Comparison of ENCODE assay signal across 12 cellular contexts in genomic region chr10:102423372-102423968, GRCh38. TPM values are rescaled to one million over a fixed set of nuclear protein-coding genes. Genes with fewer than 3 reads are reported as not detected.
DNase-seq lines count a peak whose midpoint lies in the region; ATAC-seq and TF ChIP-seq lines count a peak whose summit lies in the region.
"Had no signal": no experiment of that assay in that cellular context is flagged by ENCODE, and none has a peak within 500 bp of the region (broad histone marks: within the 10 kb centered on the region; RNA-seq: fewer than 3 reads in every experiment).

No MANE protein-coding gene starts in this region.

- H3K27ac Mint-ChIP-seq in activated CD4-positive, alpha-beta T cell treated with anti-CD3 and anti-CD28 coated beads, Interleukin-2, amount 10 ng/mL, durations not matched to agents 7 days and 5 days = peak overlapping the region; percentile 95
- H3K27ac Mint-ChIP-seq in activated CD4-positive, alpha-beta memory T cell treated with anti-CD3 and anti-CD28 coated beads for 36 hours = peak overlapping the region; percentile 8
- no peak overlapping the region for H3K27ac Mint-ChIP-seq in stimulated activated naive B cell treated with anti-CD40 and anti-IgM and Interleukin-4, amounts not matched to agents 10 μg/mL and 1 μg/mL and 100 μg/mL, for 72 hours

- 98% methylated on average over 13 of the region's 13 CpGs for WGBS in hepatocyte (ENCODE audit: low lambda C conversion rate, missing lambda C conversion rate)

- H3K9me3 Mint-ChIP-seq in activated CD4-positive, alpha-beta T cell treated with anti-CD3 and anti-CD28 coated beads, Interleukin-2, amount 10 ng/mL, durations not matched to agents 7 days and 5 days = no peaks in the 10 kb centered on the region
- no peaks in the 10 kb centered on the region for H3K9me3 Mint-ChIP-seq in activated CD4-positive, alpha-beta memory T cell treated with anti-CD3 and anti-CD28 coated beads for 36 hours
- H3K9me3 Mint-ChIP-seq in stimulated activated naive B cell treated with anti-CD40 and anti-IgM and Interleukin-4, amounts not matched to agents 10 μg/mL and 1 μg/mL and 100 μg/mL, for 72 hours = no peaks in the 10 kb centered on the region

- peak overlapping the region; percentile 47 for H3K4me3 Mint-ChIP-seq in activated CD4-positive, alpha-beta T cell treated with anti-CD3 and anti-CD28 coated beads, Interleukin-2, amount 10 ng/mL, durations not matched to agents 7 days and 5 days
- H3K4me3 Mint-ChIP-seq in activated CD4-positive, alpha-beta memory T cell treated with anti-CD3 and anti-CD28 coated beads for 36 hours = no peak overlapping the region
- peak overlapping the region; percentile 11 to 40 for H3K4me3 Mint-ChIP-seq in stimulated activated naive B cell treated with anti-CD40 and anti-IgM and Interleukin-4, amounts not matched to agents 10 μg/mL and 1 μg/mL and 100 μg/mL, for 72 hours

- peaks cover 16% of the 10 kb centered on the region for H3K36me3 Mint-ChIP-seq in activated CD4-positive, alpha-beta T cell treated with anti-CD3 and anti-CD28 coated beads, Interleukin-2, amount 10 ng/mL, durations not matched to agents 7 days and 5 days (ENCODE audit: low read depth)
- H3K36me3 Mint-ChIP-seq in activated CD4-positive, alpha-beta memory T cell treated with anti-CD3 and anti-CD28 coated beads for 36 hours = peaks cover 9% of the 10 kb centered on the region
- H3K36me3 Mint-ChIP-seq in stimulated activated naive B cell treated with anti-CD40 and anti-IgM and Interleukin-4, amounts not matched to agents 10 μg/mL and 1 μg/mL and 100 μg/mL, for 72 hours = peaks cover 29 to 42% of the 10 kb centered on the region in 2 donors

- no peaks in the 10 kb centered on the region for H3K36me3 ChIP-seq in hepatocyte (replicated peaks; ENCODE audit: insufficient read depth, low read depth)
- H3K36me3 ChIP-seq: vagina had no signal

- H3K9me3 ChIP-seq in hepatocyte (ENCODE audit: low read depth) = no peaks in the 10 kb centered on the region
- H3K9me3 ChIP-seq: vagina had no signal

- no peak overlapping the region for H3K4me3 ChIP-seq in hepatocyte

- peaks cover 21% of the 10 kb centered on the region for H3K79me2 ChIP-seq in hepatocyte

- H3K27ac ChIP-seq in hepatocyte = no peak overlapping the region

- H3K4me1 ChIP-seq in hepatocyte (ENCODE audit: insufficient read depth) = peaks cover 24% of the 10 kb centered on the region

- H2AFZ ChIP-seq in hepatocyte = no peak overlapping the region

- TF ChIP-seq CTCF in hepatocyte (IDR thresholded peaks at IDR 0.05; ENCODE audit: poor library complexity) = no peak

- no peak for DNase-seq in activated CD4-positive, alpha-beta T cell treated with anti-CD3 and anti-CD28 coated beads, Interleukin-2, amount 10 ng/mL, durations not matched to agents 7 days and 5 days
- no peak for DNase-seq in activated CD4-positive, alpha-beta T cell treated with anti-CD3 and anti-CD28 coated beads, Interleukin-2, amount 50 U/mL, for 4 hours
- no peak for DNase-seq in activated CD4-positive, alpha-beta memory T cell treated with anti-CD3 and anti-CD28 coated beads for 36 hours
- DNase-seq in hepatocyte (ENCODE audit: low spot score) (no peak), dermis blood vessel endothelial cell (no peak), erythroblast (lab: John Stamatoyannopoulos, UW) (no peak)
- no peak for DNase-seq in stimulated activated naive B cell treated with anti-CD40 and anti-IgM and Interleukin-4, amounts not matched to agents 10 μg/mL and 1 μg/mL and 100 μg/mL, for 72 hours
- DNase-seq: effector CD8-positive, alpha-beta T cell; RPMI8226 had no signal

- peak overlapping the region; percentile 100 for H3K4me2 ChIP-seq in hepatocyte

- POLR2A ChIA-PET in activated CD4-positive, alpha-beta T cell treated with anti-CD3 and anti-CD28 coated beads, Interleukin-2, amount 10 ng/mL, durations not matched to agents 7 days and 5 days (lab: Charles Lee) = interaction anchor here (1.1 kb wide), 1 partner anchor 9 kb away, joined by 3 read pairs; the partner anchor contains the start of gene CUEDC2
- POLR2A ChIA-PET in activated CD4-positive, alpha-beta memory T cell treated with anti-CD3 and anti-CD28 coated beads for 36 hours (lab: Charles Lee) = interaction anchor here (0.5 to 5.6 kb wide), 3 partner anchors 11 to 202 kb away, joined by 3 to 84 read pairs (median 56); partner anchors contain the start of genes CUEDC2 and NFKB2

- H3K27me3 Mint-ChIP-seq in activated CD4-positive, alpha-beta T cell treated with anti-CD3 and anti-CD28 coated beads, Interleukin-2, amount 10 ng/mL, durations not matched to agents 7 days and 5 days = peaks cover 3% of the 10 kb centered on the region
- peaks cover 4% of the 10 kb centered on the region for H3K27me3 Mint-ChIP-seq in activated CD4-positive, alpha-beta memory T cell treated with anti-CD3 and anti-CD28 coated beads for 36 hours
- peaks cover 6 to 7% of the 10 kb centered on the region in 2 donors for H3K27me3 Mint-ChIP-seq in stimulated activated naive B cell treated with anti-CD40 and anti-IgM and Interleukin-4, amounts not matched to agents 10 μg/mL and 1 μg/mL and 100 μg/mL, for 72 hours

- H3K27me3 ChIP-seq in hepatocyte = peaks cover 5% of the 10 kb centered on the region
- H3K27me3 ChIP-seq: vagina had no signal

- ATAC-seq in stimulated activated naive B cell treated with anti-CD40 and anti-IgM and Interleukin-4, amounts not matched to agents 10 μg/mL and 1 μg/mL and 100 μg/mL, for 72 hours (replicated peaks) = no peak
- ATAC-seq in GM19328 (IDR thresholded peaks at IDR 0.05; ENCODE audit: unreplicated experiment) = no peak

- no peaks in the 10 kb centered on the region for H3K9me2 ChIP-seq in hepatocyte (replicated peaks; ENCODE audit: insufficient read depth)

- CTCF ChIA-PET in activated CD4-positive, alpha-beta T cell treated with anti-CD3 and anti-CD28 coated beads, Interleukin-2, amount 10 ng/mL, durations not matched to agents 7 days and 5 days (lab: Charles Lee) = interaction anchor here (0.8 to 6.2 kb wide), 15 partner anchors 9 to 288 kb away, joined by 3 to 47 read pairs (median 9); partner anchors contain the start of genes C10orf95, CUEDC2 and ELOVL3
- CTCF ChIA-PET in activated CD4-positive, alpha-beta memory T cell treated with anti-CD3 and anti-CD28 coated beads for 36 hours (lab: Charles Lee) = interaction anchor here (0.6 to 6.0 kb wide), 14 partner anchors 8 to 252 kb away, joined by 3 to 125 read pairs (median 8); partner anchors contain the start of genes CUEDC2, ELOVL3 and NFKB2

- peaks cover 5% of the 10 kb centered on the region for H4K20me1 ChIP-seq in hepatocyte (ENCODE audit: insufficient read depth, poor library complexity, severe bottlenecking)

- peaks cover 47% of the 10 kb centered on the region for H3K4me1 Mint-ChIP-seq in activated CD4-positive, alpha-beta T cell treated with anti-CD3 and anti-CD28 coated beads, Interleukin-2, amount 10 ng/mL, durations not matched to agents 7 days and 5 days
- peaks cover 48% of the 10 kb centered on the region for H3K4me1 Mint-ChIP-seq in activated CD4-positive, alpha-beta memory T cell treated with anti-CD3 and anti-CD28 coated beads for 36 hours (ENCODE audit: low read depth)
- peaks cover 32 to 60% of the 10 kb centered on the region in 2 donors for H3K4me1 Mint-ChIP-seq in stimulated activated naive B cell treated with anti-CD40 and anti-IgM and Interleukin-4, amounts not matched to agents 10 μg/mL and 1 μg/mL and 100 μg/mL, for 72 hours

- TF ChIP-seq POLR2A in erythroblast (IDR thresholded peaks at IDR 0.05; ENCODE audit: low read length) = no peak

- intact Hi-C loops in activated CD4-positive, alpha-beta memory T cell treated with anti-CD3 and anti-CD28 coated beads for 36 hours (cut with micrococcal nuclease) = loop anchor here (5.0 kb wide), 2 partner anchors 54 to 271 kb away; partner anchors contain the start of gene NOLC1

RNA-seq across cellular contexts. Expression of gene FBXL15, which starts 2.8 kb away (rescaled TPM):
- 10 to 100 TPM in 1 of 2 experiments, 1 to 10 TPM in 1; 8.7 to 11.2 TPM for total RNA-seq in activated CD4-positive, alpha-beta T cell treated with anti-CD3 and anti-CD28 coated beads, Interleukin-2, amount 10 ng/mL, durations not matched to agents 7 days and 5 days
- 10 to 100 TPM; 10.8 to 11.4 TPM for total RNA-seq in activated CD4-positive, alpha-beta memory T cell treated with anti-CD3 and anti-CD28 coated beads for 36 hours
- 16.3 and 25.0 TPM in 2 replicates for total RNA-seq in hepatocyte
- polyA plus RNA-seq in hepatocyte = 42.3 and 47.4 TPM in 2 replicates
- 9.7 and 12.6 TPM in 2 replicates for total RNA-seq in dermis blood vessel endothelial cell

RNA-seq across cellular contexts. Expression of gene PSD, which starts 4.9 kb away (rescaled TPM):
- 1 to 10 TPM; 1.4 to 1.6 TPM for total RNA-seq in activated CD4-positive, alpha-beta T cell treated with anti-CD3 and anti-CD28 coated beads, Interleukin-2, amount 10 ng/mL, durations not matched to agents 7 days and 5 days
- 1 to 10 TPM; 4.2 to 4.4 TPM for total RNA-seq in activated CD4-positive, alpha-beta memory T cell treated with anti-CD3 and anti-CD28 coated beads for 36 hours
- total RNA-seq in hepatocyte = 9.9 and 13.1 TPM in 2 replicates
- polyA plus RNA-seq in hepatocyte = 20.1 and 21.5 TPM in 2 replicates
- total RNA-seq in dermis blood vessel endothelial cell = 0.23 and 0.34 TPM in 2 replicates

RNA-seq across cellular contexts. Expression of gene CUEDC2, which starts 8.9 kb away (rescaled TPM):
- 10 to 100 TPM; 63.6 to 68.9 TPM for total RNA-seq in activated CD4-positive, alpha-beta T cell treated with anti-CD3 and anti-CD28 coated beads, Interleukin-2, amount 10 ng/mL, durations not matched to agents 7 days and 5 days
- total RNA-seq in activated CD4-positive, alpha-beta memory T cell treated with anti-CD3 and anti-CD28 coated beads for 36 hours = 10 to 100 TPM; 68.6 to 68.9 TPM
- total RNA-seq in hepatocyte (37.9 and 45.4 TPM in 2 replicates), dermis blood vessel endothelial cell (48.5 and 51.2 TPM in 2 replicates)
- polyA plus RNA-seq in hepatocyte = 77.9 and 79.9 TPM in 2 replicates

RNA-seq across cellular contexts. Expression of gene C10orf95, which starts 27.9 kb away (rescaled TPM):
- total RNA-seq in activated CD4-positive, alpha-beta T cell treated with anti-CD3 and anti-CD28 coated beads, Interleukin-2, amount 10 ng/mL, durations not matched to agents 7 days and 5 days = under 1 TPM in 1 of 2 experiments, not detected in 1; 0.17 TPM
- under 1 TPM; 0.19 to 0.48 TPM for total RNA-seq in activated CD4-positive, alpha-beta memory T cell treated with anti-CD3 and anti-CD28 coated beads for 36 hours
- total RNA-seq in hepatocyte (5.6 and 7.7 TPM in 2 replicates), dermis blood vessel endothelial cell (0.05 TPM in 1 of 2 replicates, not detected in the other)
- polyA plus RNA-seq in hepatocyte = 5.2 and 8.3 TPM in 2 replicates
- total RNA-seq: Daoy, vagina had no signal

RNA-seq across cellular contexts. Expression of gene NFKB2, which starts 28.0 kb away (rescaled TPM):
- total RNA-seq in activated CD4-positive, alpha-beta T cell treated with anti-CD3 and anti-CD28 coated beads, Interleukin-2, amount 10 ng/mL, durations not matched to agents 7 days and 5 days = 10 to 100 TPM; 74.8 to 81.8 TPM
- total RNA-seq in activated CD4-positive, alpha-beta memory T cell treated with anti-CD3 and anti-CD28 coated beads for 36 hours = 100 to 1,000 TPM; 241 to 242 TPM
- total RNA-seq in hepatocyte (13.0 and 23.2 TPM in 2 replicates), dermis blood vessel endothelial cell (33.0 and 35.7 TPM in 2 replicates)
- 27.4 and 29.6 TPM in 2 replicates for polyA plus RNA-seq in hepatocyte
